1 cellular context compared by ENCODE assay signal in the genomic region with DNA sequence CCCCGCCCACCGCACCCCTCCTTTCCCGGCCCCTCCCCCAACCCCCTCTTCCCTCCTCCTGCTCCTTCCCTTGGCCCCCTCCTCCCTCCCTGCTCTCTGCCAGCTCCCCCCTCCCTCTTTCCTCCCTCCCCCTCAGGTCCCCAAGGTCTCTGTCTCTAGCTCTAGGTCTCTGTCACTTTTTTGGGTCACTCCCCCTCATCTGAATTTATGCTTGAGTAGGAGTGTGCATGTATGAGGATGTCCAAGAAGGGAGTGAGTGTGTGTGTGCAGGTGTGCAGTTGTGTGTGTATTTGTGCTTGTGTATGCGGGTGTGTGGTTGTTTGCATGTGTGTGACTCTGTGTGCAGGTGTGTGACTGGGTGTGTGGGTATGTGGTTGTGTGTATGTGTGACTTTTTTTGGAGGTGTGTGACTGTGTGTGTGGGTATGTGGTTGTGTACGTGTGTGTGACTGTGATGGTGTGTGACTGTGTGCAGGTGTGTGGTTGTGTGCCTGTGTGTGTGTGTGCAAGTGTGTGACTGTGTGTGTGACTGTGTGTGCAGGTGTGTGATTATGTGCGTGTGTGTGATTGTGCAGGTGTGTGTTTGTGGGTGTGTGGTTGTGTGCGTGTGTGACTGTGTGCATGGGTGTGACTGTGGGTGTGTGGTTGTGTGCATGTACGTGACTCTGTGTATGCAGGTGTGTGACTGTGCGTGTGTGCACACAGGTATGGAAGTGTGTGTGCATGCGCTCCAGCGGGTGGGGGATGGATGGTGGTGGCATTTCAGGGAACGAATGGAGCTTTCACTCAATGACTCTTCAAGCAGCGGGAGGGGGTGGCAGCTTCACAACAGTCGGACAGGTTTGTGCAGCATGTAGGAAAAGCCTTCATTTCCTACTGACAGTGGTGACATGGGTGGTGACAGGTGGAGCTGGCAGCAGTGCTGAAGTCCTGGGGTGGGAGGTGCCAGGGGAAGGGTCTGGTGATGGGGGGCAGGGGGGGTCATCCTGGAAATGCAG.
TF ChIP-seq lines count a peak whose summit lies in the region.

No MANE protein-coding gene starts in this region.

TF ChIP-seq in HEK293, 187 proteins besides CTCF, POLR2A, EP300 and RAD21 (continued from another document):
- peak; percentile 79; the same call in 1 of the 2 replicates for TF ChIP-seq ZNF148 (tag by site-specific recombination; IDR thresholded peaks at IDR 0.05; ENCODE audit: borderline replicate concordance)
- no peak for TF ChIP-seq OVOL3 (tag by site-specific recombination; IDR thresholded peaks at IDR 0.05)
- 0 out of 2 replicates have a peak, but pooled peaks have one; percentile 54 for TF ChIP-seq ZNF248 (tag by site-specific recombination; IDR thresholded peaks at IDR 0.05)
- TF ChIP-seq FEZF1 (tag by site-specific recombination; IDR thresholded peaks at IDR 0.05), result no peak
- no peak for TF ChIP-seq GLIS2 (tag by site-specific recombination; IDR thresholded peaks at IDR 0.05)
- TF ChIP-seq, protein P1, sequence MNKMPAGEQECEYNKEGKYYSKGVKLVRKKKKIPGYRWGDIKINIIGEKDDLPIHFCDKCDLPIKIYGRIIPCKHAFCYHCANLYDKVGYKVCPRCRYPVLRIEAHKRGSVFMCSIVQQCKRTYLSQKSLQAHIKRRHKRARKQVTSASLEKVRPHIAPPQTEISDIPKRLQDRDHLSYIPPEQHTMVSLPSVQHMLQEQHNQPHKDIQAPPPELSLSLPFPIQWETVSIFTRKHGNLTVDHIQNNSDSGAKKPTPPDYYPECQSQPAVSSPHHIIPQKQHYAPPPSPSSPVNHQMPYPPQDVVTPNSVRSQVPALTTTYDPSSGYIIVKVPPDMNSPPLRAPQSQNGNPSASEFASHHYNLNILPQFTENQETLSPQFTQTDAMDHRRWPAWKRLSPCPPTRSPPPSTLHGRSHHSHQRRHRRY (tag by site-specific recombination; IDR thresholded peaks at IDR 0.05), result no peak
- TF ChIP-seq ZNF239 (tag by site-specific recombination; IDR thresholded peaks at IDR 0.05), result peak; percentile 61; the same call in 1 of the 2 replicates
- no peak for TF ChIP-seq ZFP37 (tag by site-specific recombination; IDR thresholded peaks at IDR 0.05)
- no peak for TF ChIP-seq ZNF585B (tag by site-specific recombination; IDR thresholded peaks at IDR 0.05)
- TF ChIP-seq ZNF621 (tag by site-specific recombination; IDR thresholded peaks at IDR 0.05), result 0 out of 2 replicates have a peak, but pooled peaks have one; percentile 35
